30 cellular contexts compared by ENCODE assay signal in genomic region chr5:32071351-32071944, GRCh38.
DNase-seq lines count a peak whose midpoint lies in the region; ATAC-seq, FAIRE-seq and TF ChIP-seq lines count a peak whose summit lies in the region.
"Had no signal": no experiment of that assay in that cellular context is flagged by ENCODE, and none has a peak within 500 bp of the region (broad histone marks: within the 10 kb centered on the region; RNA-seq: fewer than 3 reads in every experiment).

No MANE protein-coding gene starts in this region.

- H3K36me3 ChIP-seq in astrocyte (ENCODE audit: insufficient read depth, low read length): no peaks in the 10 kb centered on the region
- H3K36me3 ChIP-seq in uterus: no peaks in the 10 kb centered on the region
- H3K36me3 ChIP-seq: spleen had no signal

- no peak for ATAC-seq in activated CD8-positive, alpha-beta memory T cell treated with anti-CD3 and anti-CD28 coated beads, Interleukin-2, amount 10 ng/mL, durations not matched to agents 7 days and 5 days
- ATAC-seq: activated CD4-positive, CD25-positive, alpha-beta regulatory T cell treated with anti-CD3 and anti-CD28 coated beads, Interleukin-2, amount 50 U/mL, for 24 hours; left lung; naive thymus-derived CD8-positive, alpha-beta T cell had no signal

- no peaks in the 10 kb centered on the region for H3K27me3 ChIP-seq in astrocyte (ENCODE audit: insufficient read depth, low read length)
- H3K27me3 ChIP-seq in uterus: no peaks in the 10 kb centered on the region
- H3K27me3 ChIP-seq: ascending aorta, left lung, spleen, upper lobe of left lung had no signal

- no peak overlapping the region for H2AFZ ChIP-seq in astrocyte (ENCODE audit: low read depth, low read length)

- no peaks in the 10 kb centered on the region for H3K36me3 Mint-ChIP-seq in activated CD8-positive, alpha-beta memory T cell treated with anti-CD3 and anti-CD28 coated beads, Interleukin-2, amount 10 ng/mL, durations not matched to agents 7 days and 5 days
- peaks cover 8% of the 10 kb centered on the region for H3K36me3 Mint-ChIP-seq in astrocyte (ENCODE audit: low read depth, unreplicated experiment)
- H3K36me3 Mint-ChIP-seq: activated CD4-positive, alpha-beta memory T cell treated with anti-CD3 and anti-CD28 coated beads for 36 hours; activated naive CD8-positive, alpha-beta T cell treated with anti-CD3 and anti-CD28 coated beads for 36 hours had no signal

- no peak for TF ChIP-seq POLR2A in uterus (IDR thresholded peaks at IDR 0.05)

- no peak for FAIRE-seq in astrocyte (lab: Jason Lieb, UNC)
- FAIRE-seq: D721Med, GM12891, TTC549 had no signal

- TF ChIP-seq CTCF in astrocyte (IDR thresholded peaks at IDR 0.05; ENCODE audit: insufficient read depth, low read depth, low read length) (no peak), uterus (IDR thresholded peaks at IDR 0.05) (no peak)

- H3K4me3 Mint-ChIP-seq in activated CD8-positive, alpha-beta memory T cell treated with anti-CD3 and anti-CD28 coated beads, Interleukin-2, amount 10 ng/mL, durations not matched to agents 7 days and 5 days: no peak overlapping the region
- no peak overlapping the region for H3K4me3 Mint-ChIP-seq in astrocyte (ENCODE audit: unreplicated experiment)
- H3K4me3 Mint-ChIP-seq: activated CD4-positive, alpha-beta memory T cell treated with anti-CD3 and anti-CD28 coated beads for 36 hours; activated naive CD8-positive, alpha-beta T cell treated with anti-CD3 and anti-CD28 coated beads for 36 hours; CD4-positive, alpha-beta T cell; naive thymus-derived CD8-positive, alpha-beta T cell had no signal

- DNase-seq in activated CD8-positive, alpha-beta memory T cell treated with anti-CD3 and anti-CD28 coated beads, Interleukin-2, amount 10 ng/mL, durations not matched to agents 7 days and 5 days: peak; percentile 11
- no peak for DNase-seq in activated CD8-positive, alpha-beta memory T cell treated with anti-CD3 and anti-CD28 coated beads for 24 hours
- peak; percentile 31 for DNase-seq in astrocyte (ENCODE audit: low read depth)
- DNase-seq in kidney tubule cell (ENCODE audit: low spot score): peak; percentile 16
- peak; percentile 39 for DNase-seq in uterus
- no peak for DNase-seq in NCI-H510A treated with DMSO at 0.1 percent for 48 hours (lab: John Stamatoyannopoulos, UW)
- no peak for DNase-seq in stimulated activated CD4-positive, alpha-beta T cell treated with anti-CD3 and anti-CD28 coated beads, Interleukin-15, amount 100 ng/mL, for 24 hours
- DNase-seq in DMS153 (lab: John Stamatoyannopoulos, UW): no peak
- DNase-seq: activated CD4-positive, alpha-beta memory T cell treated with anti-CD3 and anti-CD28 coated beads for 36 hours; activated effector memory CD4-positive, alpha-beta T cell treated with Interleukin-2 at 50 U/mL for 16 hours; activated naive CD8-positive, alpha-beta T cell treated with anti-CD3 and anti-CD28 coated beads for 36 hours; CD4-positive, alpha-beta T cell; central memory CD4-positive, alpha-beta T cell; GOT3; IMR-90; left lung; midbrain; naive thymus-derived CD8-positive, alpha-beta T cell; NCI-H1092 treated with DMSO at 0.1 percent for 48 hours; NCI-H187; NCI-H526 treated with DMSO at 0.1 percent for 48 hours; spleen; stimulated activated CD4-positive, alpha-beta T cell treated with anti-CD3 and anti-CD28 coated beads, Interleukin-2, amount 100 ng/mL, for 48 hours; upper lobe of left lung had no signal

- intact Hi-C loops in uterus (cut with DNase I; ENCODE audit: low total_unique reads): no loop called here

- no peaks in the 10 kb centered on the region for H3K79me2 ChIP-seq in astrocyte (ENCODE audit: insufficient read depth, low read length)

- H3K27ac Mint-ChIP-seq in activated CD8-positive, alpha-beta memory T cell treated with anti-CD3 and anti-CD28 coated beads, Interleukin-2, amount 10 ng/mL, durations not matched to agents 7 days and 5 days: no peak overlapping the region
- peak overlapping the region; percentile 59 for H3K27ac Mint-ChIP-seq in astrocyte (ENCODE audit: unreplicated experiment)
- H3K27ac Mint-ChIP-seq: activated CD4-positive, alpha-beta memory T cell treated with anti-CD3 and anti-CD28 coated beads for 36 hours; activated naive CD8-positive, alpha-beta T cell treated with anti-CD3 and anti-CD28 coated beads for 36 hours; CD4-positive, alpha-beta T cell had no signal

- no peak overlapping the region for H3K9ac ChIP-seq in astrocyte (ENCODE audit: low read length)

- no peaks in the 10 kb centered on the region for H3K9me3 Mint-ChIP-seq in activated CD8-positive, alpha-beta memory T cell treated with anti-CD3 and anti-CD28 coated beads, Interleukin-2, amount 10 ng/mL, durations not matched to agents 7 days and 5 days (ENCODE audit: low read depth)
- peaks cover under 1% of the 10 kb centered on the region for H3K9me3 Mint-ChIP-seq in astrocyte (ENCODE audit: unreplicated experiment)
- H3K9me3 Mint-ChIP-seq: activated CD4-positive, alpha-beta memory T cell treated with anti-CD3 and anti-CD28 coated beads for 36 hours; activated naive CD8-positive, alpha-beta T cell treated with anti-CD3 and anti-CD28 coated beads for 36 hours; CD4-positive, alpha-beta T cell; naive thymus-derived CD8-positive, alpha-beta T cell had no signal

- H3K4me3 ChIP-seq in astrocyte (ENCODE audit: insufficient read depth, low read depth, low read length) (no peak overlapping the region), uterus (no peak overlapping the region)
- H3K4me3 ChIP-seq: ascending aorta, left lung, spleen, upper lobe of left lung had no signal

- no peaks in the 10 kb centered on the region for H4K20me1 ChIP-seq in astrocyte (ENCODE audit: insufficient read depth, low read length)

- H3K27ac ChIP-seq in astrocyte (ENCODE audit: low read depth, low read length) (no peak overlapping the region), uterus (peak overlapping the region in 1 of 2 donors; percentile 16)
- H3K27ac ChIP-seq: 22Rv1, ascending aorta, left lung, spleen, upper lobe of left lung had no signal

- H3K4me2 ChIP-seq in astrocyte (ENCODE audit: low read length): peak overlapping the region; percentile 2

- peaks cover under 1% of the 10 kb centered on the region for H3K27me3 Mint-ChIP-seq in activated CD8-positive, alpha-beta memory T cell treated with anti-CD3 and anti-CD28 coated beads, Interleukin-2, amount 10 ng/mL, durations not matched to agents 7 days and 5 days
- no peaks in the 10 kb centered on the region for H3K27me3 Mint-ChIP-seq in astrocyte (ENCODE audit: low read depth, unreplicated experiment)
- H3K27me3 Mint-ChIP-seq: activated CD4-positive, alpha-beta memory T cell treated with anti-CD3 and anti-CD28 coated beads for 36 hours; activated naive CD8-positive, alpha-beta T cell treated with anti-CD3 and anti-CD28 coated beads for 36 hours; CD4-positive, alpha-beta T cell; naive thymus-derived CD8-positive, alpha-beta T cell had no signal

- no peaks in the 10 kb centered on the region for H3K4me1 Mint-ChIP-seq in activated CD8-positive, alpha-beta memory T cell treated with anti-CD3 and anti-CD28 coated beads, Interleukin-2, amount 10 ng/mL, durations not matched to agents 7 days and 5 days
- H3K4me1 Mint-ChIP-seq in astrocyte (ENCODE audit: low read depth, unreplicated experiment): peaks cover 4% of the 10 kb centered on the region
- H3K4me1 Mint-ChIP-seq: naive thymus-derived CD8-positive, alpha-beta T cell had no signal

- H3K4me1 ChIP-seq in astrocyte (ENCODE audit: insufficient read depth, low read length) (no peaks in the 10 kb centered on the region), uterus (no peaks in the 10 kb centered on the region)
- H3K4me1 ChIP-seq: ascending aorta, left lung, spleen, upper lobe of left lung had no signal

- CTCF ChIA-PET in activated CD8-positive, alpha-beta memory T cell treated with anti-CD3 and anti-CD28 coated beads, Interleukin-2, amount 10 ng/mL, durations not matched to agents 7 days and 5 days (lab: Charles Lee): interaction anchor here (1.8 kb wide), 1 partner anchor 22 kb away, joined by 4 read pairs; no protein-coding TSS in a partner anchor

- no peaks in the 10 kb centered on the region for H3K9me3 ChIP-seq in astrocyte (ENCODE audit: insufficient read depth, low read depth, low read length)
- H3K9me3 ChIP-seq in uterus: no peaks in the 10 kb centered on the region
- H3K9me3 ChIP-seq: ascending aorta, left lung, spleen, upper lobe of left lung had no signal

Comparison
In these comparisons a context has a peak if more than half of its experiments do, and no peak if none do; other contexts are left out.
1. DNase-seq: peak in activated CD8-positive, alpha-beta memory T cell treated with anti-CD3 and anti-CD28 coated beads, Interleukin-2, amount 10 ng/mL, durations not matched to agents 7 days and 5 days (single experiment), astrocyte (single experiment), kidney tubule cell (single experiment) and uterus (2 of 2); none in activated CD8-positive, alpha-beta memory T cell treated with anti-CD3 and anti-CD28 coated beads for 24 hours (single experiment), NCI-H510A treated with DMSO at 0.1 percent for 48 hours (single experiment), stimulated activated CD4-positive, alpha-beta T cell treated with anti-CD3 and anti-CD28 coated beads, Interleukin-15, amount 100 ng/mL, for 24 hours (single experiment) and DMS153 (single experiment).